In genomic region chr1:181936768-181937581, GRCh38 we compare ENCODE assay signal across 8 cellular contexts.
A peak's percentile ranks its signal among the peaks of the same experiment; 100 is the strongest.
DNase-seq lines count a peak whose midpoint lies in the region; ATAC-seq and TF ChIP-seq lines count a peak whose summit lies in the region.

No MANE protein-coding gene starts in this region.

- no peaks in the 10 kb centered on the region for H3K9me2 ChIP-seq in SU-DHL-6 (replicated peaks; ENCODE audit: insufficient read depth, low read length)

- H3K18ac ChIP-seq in mesenchymal stem cell (ENCODE audit: low read depth in 1 of 2, low read length in 2 of 2), result no peak overlapping the region

- no peak overlapping the region for H3K4ac ChIP-seq in mesenchymal stem cell (ENCODE audit: low read depth in 1 of 2, low read length in 2 of 2)

- peak overlapping the region in 7 of 8 donors; percentile 23 to 69 (median 51) for H3K4me3 Mint-ChIP-seq in CD4-positive, alpha-beta memory T cell

- no peaks in the 10 kb centered on the region for H3K4me1 ChIP-seq in CD4-positive, alpha-beta memory T cell (ENCODE audit: insufficient read depth, low read length)
- H3K4me1 ChIP-seq in mesenchymal stem cell (ENCODE audit: control insufficient read depth, insufficient read depth, low read depth, low read length) (no peaks in the 10 kb centered on the region), ascending aorta (no peaks in the 10 kb centered on the region)

- H3K23ac ChIP-seq in mesenchymal stem cell (ENCODE audit: low read length in 2 of 2), result no peak overlapping the region

- H2BK12ac ChIP-seq in mesenchymal stem cell (ENCODE audit: low read length in 2 of 2), result no peak overlapping the region

- H3K4me1 Mint-ChIP-seq in CD4-positive, alpha-beta memory T cell, result no peaks in the 10 kb centered on the region

- H4K20me1 ChIP-seq in SU-DHL-6 (ENCODE audit: low read depth, low read length), result no peaks in the 10 kb centered on the region

- 23% methylated on average over 7 of the region's 9 CpGs for WGBS in mesenchymal stem cell

- peak overlapping the region; percentile 23 for H2BK15ac ChIP-seq in mesenchymal stem cell (ENCODE audit: low read depth, poor library complexity, severe bottlenecking)

- H3K27ac Mint-ChIP-seq in CD4-positive, alpha-beta memory T cell, result no peak overlapping the region

- intact Hi-C loops in CD4-positive, alpha-beta memory T cell (cut with micrococcal nuclease), result loop anchor here (1.0 kb wide), 1 partner anchor 458 kb away; no protein-coding TSS in a partner anchor
- intact Hi-C loops in ascending aorta (cut with DNase I), result no loop called here

- H2BK5ac ChIP-seq in mesenchymal stem cell (ENCODE audit: low read depth, low read length, poor library complexity, severe bottlenecking), result no peak overlapping the region

- peak overlapping the region; percentile 91 for H2AFZ ChIP-seq in SU-DHL-6 (ENCODE audit: low read depth, low read length, severe bottlenecking)
- H2AFZ ChIP-seq in mesenchymal stem cell (ENCODE audit: low read depth, low read length), result no peak overlapping the region

- no peak overlapping the region for H4K91ac ChIP-seq in mesenchymal stem cell (ENCODE audit: low read length)

- no peak overlapping the region for H4K8ac ChIP-seq in mesenchymal stem cell (ENCODE audit: low read length)

- H2AK5ac ChIP-seq in mesenchymal stem cell (ENCODE audit: low read length, severe bottlenecking), result no peak overlapping the region

- ATAC-seq in GM18907 (IDR thresholded peaks at IDR 0.05; ENCODE audit: unreplicated experiment) (peak; percentile 89), HG03039 (IDR thresholded peaks at IDR 0.05; ENCODE audit: unreplicated experiment) (peak; percentile 77)

- H3K4me2 ChIP-seq in SU-DHL-6 (ENCODE audit: low read depth, low read length, poor library complexity, severe bottlenecking) (peak overlapping the region; percentile 47), mesenchymal stem cell (ENCODE audit: low read length, poor library complexity, severe bottlenecking) (no peak overlapping the region)

- peak; percentile 19 to 50 (median 24) for DNase-seq in CD4-positive, alpha-beta memory T cell
- DNase-seq in NCI-H146 (lab: John Stamatoyannopoulos, UW) (peak; percentile 71), caudate nucleus (lab: John Stamatoyannopoulos, UW) (peak in 52 of 61 donors; percentile 5 to 85 (median 48)), mesenchymal stem cell (no peak), ascending aorta (ENCODE audit: low spot score in 2 of 2) (no peak)

- CTCF ChIA-PET in CD4-positive, alpha-beta memory T cell (lab: Charles Lee; ENCODE audit: partially characterized antibody), result interaction anchor here (1.4 to 2.2 kb wide), 3 partner anchors 9 to 117 kb away, joined by 4 to 17 read pairs (median 5); no protein-coding TSS in a partner anchor

- H3K79me2 ChIP-seq in SU-DHL-6 (ENCODE audit: insufficient read depth, low read length), result no peaks in the 10 kb centered on the region

- peak; percentile 73 for TF ChIP-seq CTCF in SU-DHL-6 (IDR thresholded peaks at IDR 0.05; ENCODE audit: insufficient read depth, low read length, poor library complexity, severe bottlenecking)
- TF ChIP-seq CTCF in ascending aorta (IDR thresholded peaks at IDR 0.05), result peak in 1 of 3 experiments; percentile 34

- H3K9me3 ChIP-seq in CD4-positive, alpha-beta memory T cell (ENCODE audit: control insufficient read depth in 1 of 2, low read length in 2 of 2), result no peaks in the 10 kb centered on the region
- H3K9me3 ChIP-seq in SU-DHL-6 (ENCODE audit: insufficient read depth, low read length) (no peaks in the 10 kb centered on the region), mesenchymal stem cell (ENCODE audit: control insufficient read depth, low read length) (no peaks in the 10 kb centered on the region), ascending aorta (no peaks in the 10 kb centered on the region)

- H3K27me3 ChIP-seq in CD4-positive, alpha-beta memory T cell (ENCODE audit: insufficient read depth, low read length), result no peaks in the 10 kb centered on the region
- H3K27me3 ChIP-seq in SU-DHL-6 (ENCODE audit: low read length) (no peaks in the 10 kb centered on the region), mesenchymal stem cell (ENCODE audit: control insufficient read depth in 1 of 2, insufficient read depth in 1 of 2, low read length in 2 of 2) (peaks cover 0 to 3% of the 10 kb centered on the region in 2 experiments), ascending aorta (no peaks in the 10 kb centered on the region)

- peaks cover 1 to 2% of the 10 kb centered on the region in 2 donors for H3K27me3 Mint-ChIP-seq in CD4-positive, alpha-beta memory T cell

- H3K27ac ChIP-seq in CD4-positive, alpha-beta memory T cell (ENCODE audit: low read depth, low read length), result no peak overlapping the region
- H3K27ac ChIP-seq in SU-DHL-6 (ENCODE audit: low read depth, low read length), result no peak overlapping the region
- no peak overlapping the region for H3K27ac ChIP-seq in caudate nucleus (ENCODE audit: low read depth, low read length)
- no peak overlapping the region for H3K27ac ChIP-seq in mesenchymal stem cell (ENCODE audit: low read length, poor library complexity, severe bottlenecking)
- H3K27ac ChIP-seq in ascending aorta, result no peak overlapping the region

- H2BK120ac ChIP-seq in mesenchymal stem cell (ENCODE audit: low read depth, low read length), result no peak overlapping the region

- H3K9ac ChIP-seq in SU-DHL-6 (ENCODE audit: low read length), result no peak overlapping the region
- H3K9ac ChIP-seq in mesenchymal stem cell (ENCODE audit: low read length), result no peak overlapping the region

- no peaks in the 10 kb centered on the region for H3K79me1 ChIP-seq in mesenchymal stem cell (replicated peaks; ENCODE audit: low read length, poor library complexity, severe bottlenecking)

- H3K4me3 ChIP-seq in CD4-positive, alpha-beta memory T cell (ENCODE audit: low read length in 2 of 2), result peak overlapping the region in 1 of 2 donors; percentile 11
- no peak overlapping the region for H3K4me3 ChIP-seq in SU-DHL-6 (ENCODE audit: insufficient read depth, low read length, poor library complexity, severe bottlenecking)
- H3K4me3 ChIP-seq in mesenchymal stem cell (ENCODE audit: insufficient read depth in 1 of 2, low read depth in 1 of 2, low read length in 2 of 2), result no peak overlapping the region
- H3K4me3 ChIP-seq in ascending aorta, result no peak overlapping the region

- no peaks in the 10 kb centered on the region for H3K36me3 Mint-ChIP-seq in CD4-positive, alpha-beta memory T cell

- no peak overlapping the region for H3K14ac ChIP-seq in mesenchymal stem cell (ENCODE audit: low read length in 2 of 2)

- no peaks in the 10 kb centered on the region for H3K9me3 Mint-ChIP-seq in CD4-positive, alpha-beta memory T cell

- H3K36me3 ChIP-seq in CD4-positive, alpha-beta memory T cell (ENCODE audit: insufficient read depth, low read length), result no peaks in the 10 kb centered on the region
- H3K36me3 ChIP-seq in SU-DHL-6 (ENCODE audit: low read length) (no peaks in the 10 kb centered on the region), mesenchymal stem cell (ENCODE audit: control insufficient read depth in 1 of 2, insufficient read depth in 2 of 2, low read depth in 1 of 2, low read length in 2 of 2) (no peaks in the 10 kb centered on the region), ascending aorta (no peaks in the 10 kb centered on the region)

- no peaks in the 10 kb centered on the region for H3F3A ChIP-seq in SU-DHL-6 (ENCODE audit: insufficient read depth)

- POLR2A ChIA-PET in CD4-positive, alpha-beta memory T cell (lab: Charles Lee; ENCODE audit: partially characterized antibody), result no interaction called here

Comparison
In these comparisons a context has a peak if more than half of its experiments do, and no peak if none do; other contexts are left out.
1. DNase-seq: peak in CD4-positive, alpha-beta memory T cell (5 of 5), NCI-H146 (single experiment) and caudate nucleus (52 of 61); none in mesenchymal stem cell (single experiment) and ascending aorta (0 of 2).